In genomic region chr11:130786586-130786985, GRCh38 we compare ENCODE assay signal across 16 cellular contexts.
DNase-seq lines count a peak whose midpoint lies in the region; ATAC-seq and TF ChIP-seq lines count a peak whose summit lies in the region.
"Had no signal": no experiment of that assay in that cellular context is flagged by ENCODE, and none has a peak within 500 bp of the region (broad histone marks: within the 10 kb centered on the region; RNA-seq: fewer than 3 reads in every experiment).

No MANE protein-coding gene starts in this region.

- WGBS in mammary epithelial cell (ENCODE audit: low coverage, missing lambda C conversion rate) = 100% methylated on average over 5 of the region's 5 CpGs
- WGBS in neuronal stem cell (ENCODE audit: extremely low coverage in 2 of 2, insufficient read length in 2 of 2, insufficient replicate concordance in 1 of 2), 2 donors = no CpG with 5 or more reads among the region's 5 CpGs

- H3K79me2 ChIP-seq in mammary epithelial cell (ENCODE audit: insufficient read depth, low read length) (no peaks in the 10 kb centered on the region), PC-3 (ENCODE audit: low read length) (no peaks in the 10 kb centered on the region)

- H3K27me3 Mint-ChIP-seq in MCF 10A (ENCODE audit: insufficient read depth, unreplicated experiment) (no peaks in the 10 kb centered on the region), chondrocyte (ENCODE audit: low read depth) (no peaks in the 10 kb centered on the region)

- H2BK120ac ChIP-seq in neuronal stem cell (ENCODE audit: low read depth, low read length) = no peak overlapping the region

- H3K9ac ChIP-seq in mammary epithelial cell (ENCODE audit: insufficient read depth, low read length) = no peak overlapping the region
- no peak overlapping the region for H3K9ac ChIP-seq in PC-3 (ENCODE audit: low read length)
- no peak overlapping the region for H3K9ac ChIP-seq in neuronal stem cell (ENCODE audit: low read depth, low read length, poor library complexity)

- ATAC-seq in PC-3 = no peak
- no peak for ATAC-seq in HG02571 (IDR thresholded peaks at IDR 0.05; ENCODE audit: unreplicated experiment)

- H3K79me1 ChIP-seq in neuronal stem cell (ENCODE audit: low read depth, low read length) = no peaks in the 10 kb centered on the region

- H3K36me3 ChIP-seq in mammary epithelial cell (ENCODE audit: insufficient read depth, low read length) (no peaks in the 10 kb centered on the region), PC-3 (ENCODE audit: low read depth, low read length) (no peaks in the 10 kb centered on the region), neuronal stem cell (replicated peaks in 1 of 2; ENCODE audit: control insufficient read depth in 2 of 2, insufficient read depth in 2 of 2, low read length in 2 of 2) (no peaks in the 10 kb centered on the region)
- H3K36me3 ChIP-seq: Peyer's patch had no signal

- in situ Hi-C loops in mammary epithelial cell (cut with MboI; ENCODE audit: low sequenced_read_pairs in 2 of 2) = no loop called here

- no peaks in the 10 kb centered on the region for H3F3A ChIP-seq in PC-3 (ENCODE audit: low read length, unreplicated experiment)

- intact Hi-C loops in MCF 10A (cut with micrococcal nuclease) = no loop called here
- intact Hi-C loops in mammary epithelial cell (cut with micrococcal nuclease) = no loop called here
- intact Hi-C loops in PC-3 (cut with micrococcal nuclease) = no loop called here

- POLR2A ChIA-PET in MCF 10A (lab: Yijun Ruan, JAX) (interaction anchor here (1.4 to 1.9 kb wide), 2 partner anchors 11 to 14 kb away, joined by 3 to 6 read pairs; no protein-coding TSS in a partner anchor), PC-3 (lab: Charles Lee; ENCODE audit: unreplicated experiment) (interaction anchor here (0.5 to 0.7 kb wide), 2 partner anchors 14 to 152 kb away, joined by 3 to 4 read pairs; no protein-coding TSS in a partner anchor)

- dilution Hi-C loops in mammary epithelial cell (cut with HindIII; ENCODE audit: low sequenced_read_pairs) = no loop called here

- CTCF ChIA-PET in MCF 10A (lab: Yijun Ruan, JAX) = interaction anchor here (0.6 to 1.5 kb wide), 6 partner anchors 51 to 631 kb away, joined by 3 to 4 read pairs (median 3); no protein-coding TSS in a partner anchor
- CTCF ChIA-PET in mammary epithelial cell (lab: Charles Lee; ENCODE audit: low non-redundant PET) = no interaction called here
- CTCF ChIA-PET in PC-3 (lab: Charles Lee) = no interaction called here

- no peaks in the 10 kb centered on the region for H3K36me3 Mint-ChIP-seq in MCF 10A (ENCODE audit: insufficient read depth, unreplicated experiment)
- peaks cover 8% of the 10 kb centered on the region for H3K36me3 Mint-ChIP-seq in chondrocyte (ENCODE audit: low read depth)
- H3K36me3 Mint-ChIP-seq: CD4-positive, alpha-beta memory T cell had no signal

- no peaks in the 10 kb centered on the region for H3K27me3 ChIP-seq in mammary epithelial cell (ENCODE audit: insufficient read depth, low read length)
- H3K27me3 ChIP-seq in PC-3 (ENCODE audit: low read length) = no peaks in the 10 kb centered on the region
- H3K27me3 ChIP-seq in neuronal stem cell (ENCODE audit: control insufficient read depth in 3 of 3, insufficient read depth in 3 of 3, low read depth in 1 of 3, low read length in 3 of 3) = no peaks in the 10 kb centered on the region
- H3K27me3 ChIP-seq: Peyer's patch had no signal

- no peak overlapping the region for H2BK5ac ChIP-seq in neuronal stem cell (ENCODE audit: low read length)

- H3K9me3 Mint-ChIP-seq in MCF 10A (ENCODE audit: unreplicated experiment) (no peaks in the 10 kb centered on the region), chondrocyte (ENCODE audit: low read depth) (peaks cover 8% of the 10 kb centered on the region)

- H3K27ac Mint-ChIP-seq in MCF 10A (ENCODE audit: low read depth, unreplicated experiment) = peak overlapping the region; percentile 78
- peak overlapping the region; percentile 91 for H3K27ac Mint-ChIP-seq in chondrocyte (ENCODE audit: unreplicated experiment)
- H3K27ac Mint-ChIP-seq: CD4-positive, alpha-beta memory T cell had no signal

- H3K23ac ChIP-seq in neuronal stem cell (ENCODE audit: low read depth, low read length, poor library complexity) = no peak overlapping the region

- H2AFZ ChIP-seq in mammary epithelial cell (ENCODE audit: low read depth, low read length) (no peak overlapping the region), PC-3 (ENCODE audit: low read length) (peak overlapping the region; percentile 55; the same call in 1 of the 2 replicates), neuronal stem cell (ENCODE audit: low read length) (no peak overlapping the region)

- H2BK12ac ChIP-seq in neuronal stem cell (ENCODE audit: low read length) = peak overlapping the region; percentile 69

- H2AK5ac ChIP-seq in neuronal stem cell (ENCODE audit: low read depth, low read length) = no peak overlapping the region

- H3K14ac ChIP-seq in neuronal stem cell (ENCODE audit: low read length) = no peak overlapping the region

- BruUV-seq in MCF 10A (replicated peaks; lab: Mats Ljungman, UMichigan) (no TSS peak), mammary epithelial cell (replicated peaks; lab: Mats Ljungman, UMichigan) (no TSS peak), PC-3 (replicated peaks; lab: Mats Ljungman, UMichigan) (no TSS peak)

- H3K9me2 ChIP-seq in PC-3 (replicated peaks; ENCODE audit: low read length) = no peaks in the 10 kb centered on the region

- no peak overlapping the region for H3K4ac ChIP-seq in neuronal stem cell (ENCODE audit: low read length)

- H3K18ac ChIP-seq in neuronal stem cell (ENCODE audit: low read length) = peak overlapping the region; percentile 27

- no peak overlapping the region for H3K4me3 Mint-ChIP-seq in MCF 10A (ENCODE audit: unreplicated experiment)
- no peak overlapping the region for H3K4me3 Mint-ChIP-seq in chondrocyte (ENCODE audit: unreplicated experiment)
- H3K4me3 Mint-ChIP-seq: CD4-positive, alpha-beta memory T cell had no signal

- H4K91ac ChIP-seq in neuronal stem cell (ENCODE audit: low read depth, low read length, poor library complexity) = peak overlapping the region; percentile 25

- no peak overlapping the region for H4K8ac ChIP-seq in neuronal stem cell (ENCODE audit: low read depth, low read length)

- H2BK15ac ChIP-seq in neuronal stem cell (ENCODE audit: low read length) = peak overlapping the region; percentile 38

- H3K4me1 ChIP-seq in mammary epithelial cell (ENCODE audit: insufficient read depth, low read length) (peaks cover 41% of the 10 kb centered on the region), PC-3 (ENCODE audit: insufficient read depth, low read length) (peaks cover 46% of the 10 kb centered on the region), neuronal stem cell (ENCODE audit: control insufficient read depth in 2 of 2, insufficient read depth in 1 of 2, low read depth in 1 of 2, low read length in 2 of 2) (peaks cover 12 to 13% of the 10 kb centered on the region in 2 donors)
- H3K4me1 ChIP-seq: Peyer's patch had no signal

- TF ChIP-seq CTCF in MCF 10A (IDR thresholded peaks at IDR 0.05; ENCODE audit: unreplicated experiment) (no peak), mammary epithelial cell (conservative IDR thresholded peaks at IDR 0.05 in 1 of 2, IDR thresholded peaks at IDR 0.05 in 1 of 2; ENCODE audit: extremely low read depth in 1 of 2, insufficient read depth in 1 of 2, low read depth in 1 of 2, low read length in 2 of 2) (no peak), PC-3 (conservative IDR thresholded peaks at IDR 0.05; ENCODE audit: low read depth, low read length) (no peak), chondrocyte (IDR thresholded peaks at IDR 0.05) (no peak)

- H3K4me1 Mint-ChIP-seq in MCF 10A (ENCODE audit: insufficient read depth, unreplicated experiment) = peaks cover 34% of the 10 kb centered on the region
- H3K4me1 Mint-ChIP-seq in chondrocyte (ENCODE audit: low read depth) = peaks cover 42% of the 10 kb centered on the region
- H3K4me1 Mint-ChIP-seq: CD4-positive, alpha-beta memory T cell had no signal

- H4K20me1 ChIP-seq in mammary epithelial cell (ENCODE audit: insufficient read depth, low read length) (no peaks in the 10 kb centered on the region), PC-3 (ENCODE audit: low read length) (no peaks in the 10 kb centered on the region)

- H3K4me2 ChIP-seq in mammary epithelial cell (ENCODE audit: insufficient read depth, low read depth, low read length) (no peak overlapping the region), PC-3 (ENCODE audit: low read length) (0 out of 2 replicates have a peak overlapping the region, but pooled peaks have one; percentile 0), neuronal stem cell (ENCODE audit: insufficient read depth, low read length, poor library complexity, severe bottlenecking) (no peak overlapping the region)

- DNase-seq in MCF 10A (ENCODE audit: unreplicated experiment) (no peak), mammary epithelial cell (no peak), PC-3 (no peak), chondrocyte (ENCODE audit: low spot score) (no peak), neuronal stem cell (ENCODE audit: low spot score) (no peak), inferior parietal cortex (ENCODE audit: extremely low spot score) (no peak), RPMI8226 (no peak)
- DNase-seq: CD4-positive, alpha-beta memory T cell; KBM-7; NCI-H1048; NCI-H1436 treated with DMSO at 0.1 percent for 48 hours; NCI-H2029 treated with DMSO at 0.1 percent for 48 hours; NCI-H2171 treated with DMSO at 0.1 percent for 48 hours; NCI-H774; Peyer's patch had no signal

- no peak overlapping the region for H3K4me3 ChIP-seq in mammary epithelial cell (replicated peaks in 1 of 3; ENCODE audit: insufficient read depth in 1 of 3, low read depth in 2 of 3, low read length in 3 of 3)
- H3K4me3 ChIP-seq in PC-3 (ENCODE audit: low read length) = no peak overlapping the region
- no peak overlapping the region for H3K4me3 ChIP-seq in neuronal stem cell (ENCODE audit: low read length in 2 of 2)
- H3K4me3 ChIP-seq: Peyer's patch had no signal

- H3K27ac ChIP-seq in mammary epithelial cell (ENCODE audit: insufficient read depth, low read depth, low read length) (no peak overlapping the region), PC-3 (ENCODE audit: low read length) (peak overlapping the region; percentile 64), neuronal stem cell (replicated peaks; ENCODE audit: low read length) (no peak overlapping the region)
- H3K27ac ChIP-seq: Peyer's patch had no signal

- H3K9me3 ChIP-seq in mammary epithelial cell (replicated peaks; ENCODE audit: insufficient read depth, low read length) (no peaks in the 10 kb centered on the region), PC-3 (ENCODE audit: low read length) (no peaks in the 10 kb centered on the region; the same call in 1 of the 2 replicates), neuronal stem cell (replicated peaks in 1 of 2; ENCODE audit: control insufficient read depth in 2 of 2, insufficient read depth in 1 of 2, low read depth in 1 of 2, low read length in 2 of 2) (peaks cover 13 to 14% of the 10 kb centered on the region in 2 donors)
